In the genomic region with DNA sequence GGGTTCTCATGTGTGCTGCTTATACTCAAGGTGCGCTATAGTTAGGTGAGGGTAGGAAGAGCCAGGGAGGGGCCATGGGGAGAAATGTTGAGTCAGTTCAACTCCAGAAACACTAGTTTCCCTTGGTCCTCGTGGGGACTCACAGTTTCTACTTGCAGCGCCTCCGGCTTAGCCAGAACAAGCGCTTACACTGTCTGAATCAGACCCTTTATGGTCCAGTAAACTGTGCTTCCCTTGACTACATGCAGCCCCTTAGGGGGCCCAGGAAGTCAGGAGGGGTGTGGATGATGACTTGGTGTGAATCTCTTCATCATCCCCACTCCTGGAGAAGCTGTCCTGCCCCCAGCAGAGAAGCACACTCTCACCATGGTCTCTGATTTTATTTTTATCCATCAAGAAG, we compare ENCODE assay signal across 22 cellular contexts.
"Had no signal": no experiment of that assay in that cellular context is flagged by ENCODE, and none has a peak within 500 bp of the region (broad histone marks: within the 10 kb centered on the region; RNA-seq: fewer than 3 reads in every experiment).

No MANE protein-coding gene starts in this region.

- H3K9me3 ChIP-seq: left lung, testis, vagina had no signal

- H3K9me3 Mint-ChIP-seq: activated CD4-positive, alpha-beta memory T cell treated with anti-CD3 and anti-CD28 coated beads for 36 hours; WTC11 had no signal

- H3K4me1 ChIP-seq: left lung, testis, vagina had no signal

- H3K27ac ChIP-seq: coronary artery, left lung, testis, vagina had no signal

- DNase-seq: activated CD4-positive, alpha-beta memory T cell treated with anti-CD3 and anti-CD28 coated beads for 36 hours; activated CD4-positive, alpha-beta T cell treated with anti-CD3 and anti-CD28 coated beads for 4 hours; activated gamma-delta T cell treated with Interleukin-2 at 50 U/mL for 16 hours; activated T-cell treated with anti-CD3 and anti-CD28 coated beads for 4 hours; amniotic stem cell; erythroblast; foreskin fibroblast; left lung; naive B cell; occipital lobe; small intestine; stimulated activated naive CD4-positive, alpha-beta T cell; T-helper 1 cell; T-helper 9 cell; testis; trophoblast cell had no signal

- H3K4me3 Mint-ChIP-seq: activated CD4-positive, alpha-beta memory T cell treated with anti-CD3 and anti-CD28 coated beads for 36 hours; activated naive CD8-positive, alpha-beta T cell; WTC11 had no signal

- H3K4me3 ChIP-seq: coronary artery, left lung, lung, testis, vagina had no signal

- ATAC-seq: left lung, sciatic nerve, WTC11 had no signal

- H3K27me3 Mint-ChIP-seq: activated CD4-positive, alpha-beta memory T cell treated with anti-CD3 and anti-CD28 coated beads for 36 hours; activated naive CD8-positive, alpha-beta T cell; naive B cell had no signal

- H3K27ac Mint-ChIP-seq: activated CD4-positive, alpha-beta memory T cell treated with anti-CD3 and anti-CD28 coated beads for 36 hours; activated naive CD8-positive, alpha-beta T cell; WTC11 had no signal

- H3K4me1 Mint-ChIP-seq: WTC11 had no signal
